ENCODE assay signal across 1 cellular context in the genomic region with DNA sequence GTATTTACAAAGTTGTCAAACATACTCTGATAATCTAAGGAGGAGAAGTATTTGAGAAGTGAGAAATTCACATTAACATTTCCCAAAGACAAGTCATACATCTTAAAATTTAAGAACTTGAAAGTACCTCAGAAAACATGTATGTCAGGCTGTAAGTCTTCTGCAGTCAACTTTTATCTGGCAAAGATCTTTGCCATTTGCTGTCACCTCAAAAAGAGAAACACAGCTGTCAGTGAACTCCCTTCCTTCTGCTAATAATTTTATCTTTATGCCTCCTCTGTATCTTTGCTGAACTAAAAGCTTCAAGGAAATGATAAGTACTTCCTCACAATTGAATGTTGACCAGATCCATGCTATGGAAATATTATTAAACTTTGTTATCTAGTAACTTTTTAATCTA.
TF ChIP-seq lines count a peak whose summit lies in the region.

No MANE protein-coding gene starts in this region.

TF ChIP-seq in K562, 482 proteins besides CTCF, POLR2A, EP300 and RAD21 (continued from another document):
- TF ChIP-seq, protein P1, sequence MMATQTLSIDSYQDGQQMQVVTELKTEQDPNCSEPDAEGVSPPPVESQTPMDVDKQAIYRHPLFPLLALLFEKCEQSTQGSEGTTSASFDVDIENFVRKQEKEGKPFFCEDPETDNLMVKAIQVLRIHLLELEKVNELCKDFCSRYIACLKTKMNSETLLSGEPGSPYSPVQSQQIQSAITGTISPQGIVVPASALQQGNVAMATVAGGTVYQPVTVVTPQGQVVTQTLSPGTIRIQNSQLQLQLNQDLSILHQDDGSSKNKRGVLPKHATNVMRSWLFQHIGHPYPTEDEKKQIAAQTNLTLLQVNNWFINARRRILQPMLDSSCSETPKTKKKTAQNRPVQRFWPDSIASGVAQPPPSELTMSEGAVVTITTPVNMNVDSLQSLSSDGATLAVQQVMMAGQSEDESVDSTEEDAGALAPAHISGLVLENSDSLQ (IDR thresholded peaks at IDR 0.05): peak; percentile 74
- TF ChIP-seq NFRKB (IDR thresholded peaks at IDR 0.05; ENCODE audit: low read depth) (no peak), RUNX1 (IDR thresholded peaks at IDR 0.05; ENCODE audit: low read depth) (no peak)
- TF ChIP-seq, protein P2, sequence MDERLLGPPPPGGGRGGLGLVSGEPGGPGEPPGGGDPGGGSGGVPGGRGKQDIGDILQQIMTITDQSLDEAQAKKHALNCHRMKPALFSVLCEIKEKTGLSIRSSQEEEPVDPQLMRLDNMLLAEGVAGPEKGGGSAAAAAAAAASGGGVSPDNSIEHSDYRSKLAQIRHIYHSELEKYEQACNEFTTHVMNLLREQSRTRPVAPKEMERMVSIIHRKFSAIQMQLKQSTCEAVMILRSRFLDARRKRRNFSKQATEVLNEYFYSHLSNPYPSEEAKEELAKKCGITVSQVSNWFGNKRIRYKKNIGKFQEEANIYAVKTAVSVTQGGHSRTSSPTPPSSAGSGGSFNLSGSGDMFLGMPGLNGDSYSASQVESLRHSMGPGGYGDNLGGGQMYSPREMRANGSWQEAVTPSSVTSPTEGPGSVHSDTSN (CRISPR knock-in tag; IDR thresholded peaks at IDR 0.05; ENCODE audit: low read depth): no peak
- TF ChIP-seq, protein P2 (tag; conservative IDR thresholded peaks at IDR 0.05; ENCODE audit: low read depth): peak; percentile 79
TF ChIP-seq in K562: peak in this region for 8.
